8 cellular contexts compared by ENCODE assay signal in genomic region chr4:150867148-150867547, GRCh38.
DNase-seq lines count a peak whose midpoint lies in the region; ATAC-seq and TF ChIP-seq lines count a peak whose summit lies in the region.

No MANE protein-coding gene starts in this region.

- H3K27ac Mint-ChIP-seq in nephron progenitor cell, result no peak overlapping the region

- TF ChIP-seq CTCF in nephron progenitor cell (IDR thresholded peaks at IDR 0.05), result peak; percentile 58

- H3K4me1 Mint-ChIP-seq in nephron progenitor cell, result no peaks in the 10 kb centered on the region

- no peaks in the 10 kb centered on the region for H3K27me3 Mint-ChIP-seq in nephron progenitor cell (ENCODE audit: low read depth, poor library complexity)

- ATAC-seq in GM18508 (IDR thresholded peaks at IDR 0.05; ENCODE audit: insufficient read depth, unreplicated experiment), result peak; percentile 78
- ATAC-seq in HG02970 (IDR thresholded peaks at IDR 0.05; ENCODE audit: low FRiP score, unreplicated experiment), result peak; percentile 56

- DNase-seq in CMK (ENCODE audit: low read depth), result peak; percentile 29
- peak; percentile 92 for DNase-seq in NCI-H1694 (lab: John Stamatoyannopoulos, UW)
- DNase-seq in T follicular helper cell (ENCODE audit: low read depth), result peak; percentile 4
- DNase-seq in fibroblast of gingiva (ENCODE audit: low read depth), result peak; percentile 72
- DNase-seq in nephron progenitor cell, result peak; percentile 33
- DNase-seq in stimulated activated CD4-positive, alpha-beta T cell treated with anti-CD3 and anti-CD28 coated beads, Interleukin-4, amount 100 ng/mL, for 4 hours, result no peak

- no peaks in the 10 kb centered on the region for H3K9me3 Mint-ChIP-seq in nephron progenitor cell

- no peaks in the 10 kb centered on the region for H3K36me3 Mint-ChIP-seq in nephron progenitor cell (ENCODE audit: low read depth)

- H3K4me3 Mint-ChIP-seq in nephron progenitor cell, result no peak overlapping the region

Comparison
In these comparisons a context has a peak if more than half of its experiments do, and no peak if none do; other contexts are left out.
1. DNase-seq: peak in CMK (single experiment), NCI-H1694 (single experiment), T follicular helper cell (single experiment), fibroblast of gingiva (single experiment) and nephron progenitor cell (single experiment); none in stimulated activated CD4-positive, alpha-beta T cell treated with anti-CD3 and anti-CD28 coated beads, Interleukin-4, amount 100 ng/mL, for 4 hours (0 of 2).